1 cellular context compared by ENCODE assay signal in the genomic region with DNA sequence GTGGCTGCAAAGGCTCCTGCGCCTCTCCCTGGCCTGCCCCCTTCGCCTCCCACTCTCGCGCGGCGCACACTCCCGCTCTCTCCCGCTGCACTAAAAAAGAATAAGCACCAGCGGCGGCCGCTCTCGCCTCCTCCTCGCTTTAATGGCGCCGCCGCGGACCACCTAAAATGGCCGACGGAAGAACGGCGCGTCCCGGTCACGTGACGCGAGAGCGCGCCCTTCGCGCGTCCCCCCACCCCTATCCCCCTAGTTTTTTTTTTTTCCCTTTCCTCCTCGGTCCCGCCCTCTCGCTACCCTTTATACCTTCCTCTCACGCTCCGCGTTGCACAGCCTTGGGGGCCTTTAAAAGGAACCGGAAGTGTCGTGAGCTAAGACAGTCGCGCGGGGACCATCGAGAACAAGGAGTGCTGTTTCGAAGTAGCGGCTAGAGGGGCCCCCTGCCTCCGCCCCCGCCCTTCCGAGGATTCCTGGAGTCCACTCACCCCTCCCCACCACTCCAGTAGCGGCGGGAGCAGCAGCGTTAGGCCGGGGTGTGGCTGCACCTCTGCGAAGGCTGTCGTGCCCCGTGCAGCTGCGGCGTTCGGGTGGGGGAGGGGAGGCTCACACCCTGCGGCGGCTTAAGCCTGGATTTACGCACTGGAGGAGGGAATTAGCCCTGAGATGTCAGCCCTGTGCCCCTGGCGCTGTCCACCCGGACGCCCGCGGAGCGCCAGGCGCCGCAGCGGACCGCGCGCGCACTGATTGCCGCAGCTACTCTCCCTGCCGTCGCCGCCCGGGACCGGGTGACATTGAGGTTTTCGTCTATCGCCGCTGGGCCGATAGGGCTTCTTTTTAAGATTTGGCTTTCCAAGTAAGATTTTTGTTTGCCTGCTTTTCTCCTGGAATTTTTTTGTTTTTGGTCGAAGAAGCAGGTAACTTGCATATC.
TF ChIP-seq lines count a peak whose summit lies in the region.

A gene with protein sequence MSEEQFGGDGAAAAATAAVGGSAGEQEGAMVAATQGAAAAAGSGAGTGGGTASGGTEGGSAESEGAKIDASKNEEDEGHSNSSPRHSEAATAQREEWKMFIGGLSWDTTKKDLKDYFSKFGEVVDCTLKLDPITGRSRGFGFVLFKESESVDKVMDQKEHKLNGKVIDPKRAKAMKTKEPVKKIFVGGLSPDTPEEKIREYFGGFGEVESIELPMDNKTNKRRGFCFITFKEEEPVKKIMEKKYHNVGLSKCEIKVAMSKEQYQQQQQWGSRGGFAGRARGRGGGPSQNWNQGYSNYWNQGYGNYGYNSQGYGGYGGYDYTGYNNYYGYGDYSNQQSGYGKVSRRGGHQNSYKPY (minus strand): TSS at position 176 of the 925 bp plus-strand sequence. CDS start 313 bp downstream, outside the sequence.

TF ChIP-seq in HEK293, 187 proteins besides CTCF, POLR2A, EP300 and RAD21 (continued from another document and continues in another):
- no peak for TF ChIP-seq ZNF623 (tag by site-specific recombination; IDR thresholded peaks at IDR 0.05)
- TF ChIP-seq ZNF391 (tag by site-specific recombination; IDR thresholded peaks at IDR 0.05; ENCODE audit: borderline replicate concordance, low read depth) = no peak
- TF ChIP-seq ZNF10 (tag by site-specific recombination; IDR thresholded peaks at IDR 0.05) = peak; percentile 14; the same call in 1 of the 2 replicates
- peak; percentile 67; the same call in 1 of the 2 replicates for TF ChIP-seq ZNF76 (tag by site-specific recombination; IDR thresholded peaks at IDR 0.05; ENCODE audit: borderline replicate concordance, low read depth)
- TF ChIP-seq ZNF521 (tag by site-specific recombination; IDR thresholded peaks at IDR 0.05) = no peak
- no peak for TF ChIP-seq SCRT1 (tag by site-specific recombination; IDR thresholded peaks at IDR 0.05; ENCODE audit: borderline replicate concordance)
- TF ChIP-seq, protein P1, sequence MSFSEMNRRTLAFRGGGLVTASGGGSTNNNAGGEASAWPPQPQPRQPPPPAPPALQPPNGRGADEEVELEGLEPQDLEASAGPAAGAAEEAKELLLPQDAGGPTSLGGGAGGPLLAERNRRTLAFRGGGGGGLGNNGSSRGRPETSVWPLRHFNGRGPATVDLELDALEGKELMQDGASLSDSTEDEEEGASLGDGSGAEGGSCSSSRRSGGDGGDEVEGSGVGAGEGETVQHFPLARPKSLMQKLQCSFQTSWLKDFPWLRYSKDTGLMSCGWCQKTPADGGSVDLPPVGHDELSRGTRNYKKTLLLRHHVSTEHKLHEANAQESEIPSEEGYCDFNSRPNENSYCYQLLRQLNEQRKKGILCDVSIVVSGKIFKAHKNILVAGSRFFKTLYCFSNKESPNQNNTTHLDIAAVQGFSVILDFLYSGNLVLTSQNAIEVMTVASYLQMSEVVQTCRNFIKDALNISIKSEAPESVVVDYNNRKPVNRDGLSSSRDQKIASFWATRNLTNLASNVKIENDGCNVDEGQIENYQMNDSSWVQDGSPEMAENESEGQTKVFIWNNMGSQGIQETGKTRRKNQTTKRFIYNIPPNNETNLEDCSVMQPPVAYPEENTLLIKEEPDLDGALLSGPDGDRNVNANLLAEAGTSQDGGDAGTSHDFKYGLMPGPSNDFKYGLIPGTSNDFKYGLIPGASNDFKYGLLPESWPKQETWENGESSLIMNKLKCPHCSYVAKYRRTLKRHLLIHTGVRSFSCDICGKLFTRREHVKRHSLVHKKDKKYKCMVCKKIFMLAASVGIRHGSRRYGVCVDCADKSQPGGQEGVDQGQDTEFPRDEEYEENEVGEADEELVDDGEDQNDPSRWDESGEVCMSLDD (tag by site-specific recombination; IDR thresholded peaks at IDR 0.05) = peak; percentile 93
- no peak for TF ChIP-seq REPIN1 (tag by site-specific recombination; IDR thresholded peaks at IDR 0.05; ENCODE audit: low read depth)
- TF ChIP-seq ZNF596 (tag by site-specific recombination; IDR thresholded peaks at IDR 0.05) = peak; percentile 54; the same call in 1 of the 2 replicates
- no peak for TF ChIP-seq ZNF560 (tag by site-specific recombination; IDR thresholded peaks at IDR 0.05; ENCODE audit: borderline replicate concordance)
- TF ChIP-seq ZNF324 (tag by site-specific recombination; IDR thresholded peaks at IDR 0.05) = peak; percentile 65
- TF ChIP-seq ZNF843 (tag by site-specific recombination; IDR thresholded peaks at IDR 0.05) = peak; percentile 82
- TF ChIP-seq ZNF513 (tag by site-specific recombination; IDR thresholded peaks at IDR 0.05) = no peak
- no peak for TF ChIP-seq ZNF292 (tag by site-specific recombination; IDR thresholded peaks at IDR 0.05; ENCODE audit: borderline replicate concordance, low read depth)
- TF ChIP-seq ZNF624 (tag by site-specific recombination; IDR thresholded peaks at IDR 0.05) = no peak
- no peak for TF ChIP-seq FEZF1 (tag by site-specific recombination; IDR thresholded peaks at IDR 0.05)
- TF ChIP-seq ZNF211 (tag by site-specific recombination; IDR thresholded peaks at IDR 0.05; ENCODE audit: low read depth) = no peak
- peak; percentile 99 for TF ChIP-seq ZNF394 (tag by site-specific recombination; IDR thresholded peaks at IDR 0.05; ENCODE audit: borderline replicate concordance)
- no peak for TF ChIP-seq ZNF510 (tag by site-specific recombination; IDR thresholded peaks at IDR 0.05; ENCODE audit: insufficient replicate concordance)
- TF ChIP-seq ZBTB20 (tag by site-specific recombination; IDR thresholded peaks at IDR 0.05) = peak; percentile 86
- TF ChIP-seq, protein P2, sequence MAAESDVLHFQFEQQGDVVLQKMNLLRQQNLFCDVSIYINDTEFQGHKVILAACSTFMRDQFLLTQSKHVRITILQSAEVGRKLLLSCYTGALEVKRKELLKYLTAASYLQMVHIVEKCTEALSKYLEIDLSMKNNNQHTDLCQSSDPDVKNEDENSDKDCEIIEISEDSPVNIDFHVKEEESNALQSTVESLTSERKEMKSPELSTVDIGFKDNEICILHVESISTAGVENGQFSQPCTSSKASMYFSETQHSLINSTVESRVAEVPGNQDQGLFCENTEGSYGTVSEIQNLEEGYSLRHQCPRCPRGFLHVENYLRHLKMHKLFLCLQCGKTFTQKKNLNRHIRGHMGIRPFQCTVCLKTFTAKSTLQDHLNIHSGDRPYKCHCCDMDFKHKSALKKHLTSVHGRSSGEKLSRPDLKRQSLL (tag by site-specific recombination; IDR thresholded peaks at IDR 0.05) = 0 out of 2 replicates have a peak, but pooled peaks have one; percentile 7
- TF ChIP-seq ZNF184 (tag by site-specific recombination; IDR thresholded peaks at IDR 0.05) = no peak
- no peak for TF ChIP-seq ZNF19 (tag by site-specific recombination; IDR thresholded peaks at IDR 0.05; ENCODE audit: low read depth)
- peak; percentile 62; the same call in 1 of the 2 replicates for TF ChIP-seq MZF1 (tag by site-specific recombination; IDR thresholded peaks at IDR 0.05; ENCODE audit: borderline replicate concordance)
- no peak for TF ChIP-seq ZNF133 (tag by site-specific recombination; IDR thresholded peaks at IDR 0.05)
- TF ChIP-seq, protein P3, sequence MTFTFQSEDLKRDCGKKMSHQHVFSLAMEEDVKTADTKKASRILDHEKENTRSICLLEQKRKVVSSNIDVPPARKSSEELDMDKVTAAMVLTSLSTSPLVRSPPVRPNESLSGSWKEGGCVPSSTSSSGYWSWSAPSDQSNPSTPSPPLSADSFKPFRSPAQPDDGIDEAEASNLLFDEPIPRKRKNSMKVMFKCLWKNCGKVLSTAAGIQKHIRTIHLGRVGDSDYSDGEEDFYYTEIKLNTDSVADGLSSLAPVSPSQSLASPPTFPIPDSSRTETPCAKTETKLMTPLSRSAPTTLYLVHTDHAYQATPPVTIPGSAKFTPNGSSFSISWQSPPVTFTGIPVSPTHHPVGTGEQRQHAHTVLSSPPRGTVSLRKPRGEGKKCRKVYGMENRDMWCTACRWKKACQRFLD (tag by site-specific recombination; IDR thresholded peaks at IDR 0.05) = no peak
- TF ChIP-seq ZNF266 (tag by site-specific recombination; IDR thresholded peaks at IDR 0.05; ENCODE audit: low read depth) = no peak
- TF ChIP-seq ZNF600 (tag by site-specific recombination; IDR thresholded peaks at IDR 0.05) = peak; percentile 81
- 0 out of 2 replicates have a peak, but pooled peaks have one; percentile 49 for TF ChIP-seq ZSCAN18 (tag by site-specific recombination; IDR thresholded peaks at IDR 0.05)
- peak; percentile 64 for TF ChIP-seq ZNF2 (tag by site-specific recombination; IDR thresholded peaks at IDR 0.05)
- TF ChIP-seq ZBTB7A (tag by site-specific recombination; IDR thresholded peaks at IDR 0.05; ENCODE audit: low read depth) = peak; percentile 75; the same call in 1 of the 2 replicates
- 0 out of 2 replicates have a peak, but pooled peaks have one; percentile 15 for TF ChIP-seq ZNF146 (tag by site-specific recombination; IDR thresholded peaks at IDR 0.05)
- no peak for TF ChIP-seq ZNF214 (tag by site-specific recombination; IDR thresholded peaks at IDR 0.05; ENCODE audit: borderline replicate concordance)
- peak; percentile 90 for TF ChIP-seq KLF16 (tag by site-specific recombination; IDR thresholded peaks at IDR 0.05)
- TF ChIP-seq ZNF248 (tag by site-specific recombination; IDR thresholded peaks at IDR 0.05) = no peak
- peak; percentile 94 for TF ChIP-seq ZNF341 (tag by site-specific recombination; IDR thresholded peaks at IDR 0.05; ENCODE audit: low read depth)
- peak; percentile 85 for TF ChIP-seq ZBTB21 (tag by site-specific recombination; IDR thresholded peaks at IDR 0.05)
- peak; percentile 94 for TF ChIP-seq ZEB2 (tag by site-specific recombination; IDR thresholded peaks at IDR 0.05)
- no peak for TF ChIP-seq ZNF785 (tag by site-specific recombination; IDR thresholded peaks at IDR 0.05)
- TF ChIP-seq, protein P4, sequence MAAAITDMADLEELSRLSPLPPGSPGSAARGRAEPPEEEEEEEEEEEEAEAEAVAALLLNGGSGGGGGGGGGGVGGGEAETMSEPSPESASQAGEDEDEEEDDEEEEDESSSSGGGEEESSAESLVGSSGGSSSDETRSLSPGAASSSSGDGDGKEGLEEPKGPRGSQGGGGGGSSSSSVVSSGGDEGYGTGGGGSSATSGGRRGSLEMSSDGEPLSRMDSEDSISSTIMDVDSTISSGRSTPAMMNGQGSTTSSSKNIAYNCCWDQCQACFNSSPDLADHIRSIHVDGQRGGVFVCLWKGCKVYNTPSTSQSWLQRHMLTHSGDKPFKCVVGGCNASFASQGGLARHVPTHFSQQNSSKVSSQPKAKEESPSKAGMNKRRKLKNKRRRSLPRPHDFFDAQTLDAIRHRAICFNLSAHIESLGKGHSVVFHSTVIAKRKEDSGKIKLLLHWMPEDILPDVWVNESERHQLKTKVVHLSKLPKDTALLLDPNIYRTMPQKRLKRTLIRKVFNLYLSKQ (tag by site-specific recombination; IDR thresholded peaks at IDR 0.05; ENCODE audit: borderline replicate concordance) = no peak
- TF ChIP-seq ZSCAN16 (tag by site-specific recombination; IDR thresholded peaks at IDR 0.05) = no peak
- no peak for TF ChIP-seq TRIM28 (IDR thresholded peaks at IDR 0.05; ENCODE audit: borderline replicate concordance, low read length)
- TF ChIP-seq ZNF692 (tag by site-specific recombination; IDR thresholded peaks at IDR 0.05) = peak; percentile 81
- no peak for TF ChIP-seq ZNF221 (tag by site-specific recombination; IDR thresholded peaks at IDR 0.05; ENCODE audit: borderline replicate concordance)
- peak; percentile 85 for TF ChIP-seq YY2 (tag by site-specific recombination; IDR thresholded peaks at IDR 0.05)
- TF ChIP-seq MYNN (tag by site-specific recombination; IDR thresholded peaks at IDR 0.05; ENCODE audit: borderline replicate concordance) = no peak
- TF ChIP-seq KLF9 (tag by site-specific recombination; IDR thresholded peaks at IDR 0.05; ENCODE audit: low read depth) = peak; percentile 80
- TF ChIP-seq, protein P5, sequence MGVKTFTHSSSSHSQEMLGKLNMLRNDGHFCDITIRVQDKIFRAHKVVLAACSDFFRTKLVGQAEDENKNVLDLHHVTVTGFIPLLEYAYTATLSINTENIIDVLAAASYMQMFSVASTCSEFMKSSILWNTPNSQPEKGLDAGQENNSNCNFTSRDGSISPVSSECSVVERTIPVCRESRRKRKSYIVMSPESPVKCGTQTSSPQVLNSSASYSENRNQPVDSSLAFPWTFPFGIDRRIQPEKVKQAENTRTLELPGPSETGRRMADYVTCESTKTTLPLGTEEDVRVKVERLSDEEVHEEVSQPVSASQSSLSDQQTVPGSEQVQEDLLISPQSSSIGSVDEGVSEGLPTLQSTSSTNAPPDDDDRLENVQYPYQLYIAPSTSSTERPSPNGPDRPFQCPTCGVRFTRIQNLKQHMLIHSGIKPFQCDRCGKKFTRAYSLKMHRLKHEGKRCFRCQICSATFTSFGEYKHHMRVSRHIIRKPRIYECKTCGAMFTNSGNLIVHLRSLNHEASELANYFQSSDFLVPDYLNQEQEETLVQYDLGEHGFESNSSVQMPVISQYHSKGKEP (tag by site-specific recombination; IDR thresholded peaks at IDR 0.05) = peak; percentile 86
- TF ChIP-seq ZNF423 (tag by site-specific recombination; IDR thresholded peaks at IDR 0.05) = peak; percentile 82
- TF ChIP-seq ZNF664 (tag by site-specific recombination; IDR thresholded peaks at IDR 0.05) = no peak; the same call in 1 of the 2 replicates
- TF ChIP-seq ZNF473 (tag by site-specific recombination; IDR thresholded peaks at IDR 0.05) = no peak
